In genomic region chr10:58948303-58948702, GRCh38 we compare ENCODE assay signal across 28 cellular contexts.
"Had no signal": no experiment of that assay in that cellular context is flagged by ENCODE, and none has a peak within 500 bp of the region (broad histone marks: within the 10 kb centered on the region; RNA-seq: fewer than 3 reads in every experiment).

No MANE protein-coding gene starts in this region.

- DNase-seq: activated B cell treated with CpG ODN at 0.5 μM for 24 hours; activated CD4-positive, alpha-beta memory T cell treated with anti-CD3 and anti-CD28 coated beads for 36 hours; activated CD4-positive, alpha-beta T cell treated with anti-CD3 and anti-CD28 coated beads for 4 hours; activated CD4-positive, alpha-beta T cell treated with anti-CD3 and anti-CD28 coated beads, Interleukin-2, amount 10 ng/mL, durations not matched to agents 24 days and 14 days; activated CD4-positive, alpha-beta T cell treated with anti-CD3 and anti-CD28 coated beads, Interleukin-2, amount 50 U/mL, for 1 hour; activated CD4-positive, alpha-beta T cell treated with anti-CD3 and anti-CD28 coated beads, Interleukin-2, amount 50 U/mL, for 4 hours; activated CD4-positive, CD25-positive, alpha-beta regulatory T cell treated with anti-CD3 and anti-CD28 coated beads, Interleukin-2, amount 50 U/mL, for 72 hours; activated CD8-positive, alpha-beta memory T cell treated with anti-CD3 and anti-CD28 coated beads, Interleukin-2, amount 50 U/mL, for 4 hours; activated CD8-positive, alpha-beta T cell treated with anti-CD3 and anti-CD28 coated beads for 36 hours; activated effector memory CD4-positive, alpha-beta T cell treated with anti-CD3 and anti-CD28 coated beads, Interleukin-2, amount 50 U/mL, for 16 hours; activated gamma-delta T cell treated with Interleukin-2 at 50 U/mL for 16 hours; activated naive CD4-positive, alpha-beta T cell; activated naive CD4-positive, alpha-beta T cell treated with anti-CD3 and anti-CD28 coated beads for 36 hours; activated naive CD4-positive, alpha-beta T cell treated with anti-CD3 and anti-CD28 coated beads, Interleukin-2, amount 50 U/mL, for 16 hours; activated naive CD8-positive, alpha-beta T cell treated with anti-CD3 and anti-CD28 coated beads for 36 hours; activated T-cell treated with anti-CD3 and anti-CD28 coated beads for 4 hours; activated T-cell treated with anti-CD3 and anti-CD28 coated beads, Interleukin-2, amount 50 U/mL, for 1 hour; activated T-cell treated with anti-CD3 and anti-CD28 coated beads, Interleukin-2, amount 50 U/mL, for 4 hours; activated T-cell treated with anti-CD3 and anti-CD28 coated beads, Interleukin-2, amount 50 U/mL, for 72 hours; adrenal gland; amniotic stem cell; central memory CD4-positive, alpha-beta T cell; T-helper 1 cell; T-helper 2 cell; T-helper 9 cell had no signal

- H3K9me3 ChIP-seq: adrenal gland, ascending aorta had no signal

- H3K27me3 ChIP-seq: adrenal gland, ascending aorta had no signal

- H3K27ac ChIP-seq: adrenal gland, ascending aorta, cardiac muscle cell, VCaP had no signal

- H3K36me3 ChIP-seq: adrenal gland, ascending aorta, cardiac muscle cell had no signal

- H3K4me3 ChIP-seq: adrenal gland, ascending aorta, cardiac muscle cell had no signal
